In the genomic region with DNA sequence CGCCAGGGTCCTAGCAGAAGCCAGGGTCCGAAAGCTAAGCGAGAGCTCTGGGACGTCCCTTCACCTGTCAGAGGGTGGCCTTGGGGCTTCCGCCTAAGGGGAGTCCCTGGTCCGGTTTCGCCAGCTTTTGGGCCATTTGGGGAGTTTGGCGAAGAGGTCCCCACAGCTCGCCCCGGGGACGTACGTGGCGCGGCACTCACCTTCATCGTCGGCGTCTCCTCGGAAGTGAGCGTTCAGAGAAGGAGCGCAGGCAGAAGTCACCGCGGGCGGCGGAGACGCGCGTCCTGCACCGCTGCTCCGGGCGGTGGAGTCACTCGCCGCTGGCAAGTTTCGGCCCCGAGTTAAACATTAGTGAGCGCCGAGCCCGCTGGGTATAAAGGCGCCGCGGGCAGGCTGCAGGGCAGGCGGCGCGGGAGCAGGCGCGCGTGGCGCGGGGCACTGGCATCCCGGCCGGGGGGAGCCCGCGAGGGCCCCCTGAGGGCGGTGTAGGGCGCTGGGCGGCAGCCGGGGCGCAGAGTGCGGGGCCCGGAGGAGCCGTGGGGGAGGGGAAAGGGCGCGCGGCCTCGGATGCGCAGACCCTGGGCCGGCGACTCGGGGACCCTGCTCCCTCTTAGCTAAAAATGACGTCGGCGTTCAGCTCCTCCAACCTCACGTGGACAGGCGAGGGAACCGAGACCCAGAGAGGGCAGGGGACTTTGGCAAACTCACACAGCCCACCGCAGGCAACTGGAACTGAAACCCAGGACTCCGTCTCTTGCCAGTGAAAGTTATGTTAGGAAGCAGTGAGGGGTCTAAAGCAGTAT, we compare ENCODE assay signal across 8 cellular contexts. TPM values are rescaled to one million over a fixed set of nuclear protein-coding genes. Genes with fewer than 3 reads are reported as not detected.
DNase-seq lines count a peak whose midpoint lies in the region; ATAC-seq and TF ChIP-seq lines count a peak whose summit lies in the region.

A gene (minus strand): TSS at position 440 of the 803 bp plus-strand sequence. CDS start 234 bp downstream, at position 206.

- peak within 1 kb of the TSS; percentile 94 for H3K4me3 Mint-ChIP-seq in activated CD4-positive, alpha-beta T cell treated with anti-CD3 and anti-CD28 coated beads for 36 hours
- peak within 1 kb of the TSS; percentile 86 to 99 for H3K4me3 Mint-ChIP-seq in effector memory CD8-positive, alpha-beta T cell
- H3K4me3 Mint-ChIP-seq in stimulated activated naive CD8-positive, alpha-beta T cell treated with anti-CD3 and anti-CD28 coated beads, Interleukin-15, Interleukin-2, amounts not matched to agents 100 ng/mL and 50 ng/mL, for 24 hours = peak within 1 kb of the TSS; percentile 92

- peak; percentile 86 for ATAC-seq in GM21367 (IDR thresholded peaks at IDR 0.05; ENCODE audit: unreplicated experiment)
- peak; percentile 63 for ATAC-seq in activated CD4-positive, alpha-beta T cell treated with anti-CD3 and anti-CD28 coated beads for 36 hours
- peak; percentile 81 for ATAC-seq in effector memory CD8-positive, alpha-beta T cell (replicated peaks)

- H3K27ac Mint-ChIP-seq in activated CD4-positive, alpha-beta T cell treated with anti-CD3 and anti-CD28 coated beads for 36 hours = peak within 1 kb of the TSS; percentile 91
- peak within 1 kb of the TSS; percentile 74 to 88 for H3K27ac Mint-ChIP-seq in effector memory CD8-positive, alpha-beta T cell
- peak within 1 kb of the TSS; percentile 85 for H3K27ac Mint-ChIP-seq in stimulated activated naive CD8-positive, alpha-beta T cell treated with anti-CD3 and anti-CD28 coated beads, Interleukin-15, Interleukin-2, amounts not matched to agents 100 ng/mL and 50 ng/mL, for 24 hours

- H3K27ac ChIP-seq in HL-60 (replicated peaks) (no peak within 1 kb of the TSS), muscle layer of colon (ENCODE audit: low read depth, low read length) (peak within 1 kb of the TSS; percentile 68)

- peaks cover 43% of the 10 kb centered on the region for H3K4me1 Mint-ChIP-seq in activated CD4-positive, alpha-beta T cell treated with anti-CD3 and anti-CD28 coated beads for 36 hours
- peaks cover 11 to 18% of the 10 kb centered on the region in 2 donors for H3K4me1 Mint-ChIP-seq in effector memory CD8-positive, alpha-beta T cell (ENCODE audit: low read depth in 2 of 2)
- H3K4me1 Mint-ChIP-seq in stimulated activated naive CD8-positive, alpha-beta T cell treated with anti-CD3 and anti-CD28 coated beads, Interleukin-15, Interleukin-2, amounts not matched to agents 100 ng/mL and 50 ng/mL, for 24 hours (ENCODE audit: low read depth) = peaks cover 59% of the 10 kb centered on the region

- intact Hi-C loops in activated CD4-positive, alpha-beta T cell treated with anti-CD3 and anti-CD28 coated beads for 36 hours (cut with DNase I, micrococcal nuclease) = loop anchor here (2.0 to 5.0 kb wide), 6 partner anchors 48 to 243 kb away; a partner anchor contains a TSS

- H3K9me3 ChIP-seq in muscle layer of colon (ENCODE audit: low read length) = peaks cover 3% of the 10 kb centered on the region

- H3K9me3 Mint-ChIP-seq in activated CD4-positive, alpha-beta T cell treated with anti-CD3 and anti-CD28 coated beads for 36 hours (ENCODE audit: low read depth) = peaks cover 9% of the 10 kb centered on the region
- no peaks in the 10 kb centered on the region for H3K9me3 Mint-ChIP-seq in effector memory CD8-positive, alpha-beta T cell
- peaks cover 15% of the 10 kb centered on the region for H3K9me3 Mint-ChIP-seq in stimulated activated naive CD8-positive, alpha-beta T cell treated with anti-CD3 and anti-CD28 coated beads, Interleukin-15, Interleukin-2, amounts not matched to agents 100 ng/mL and 50 ng/mL, for 24 hours

- peaks cover 2% of the 10 kb centered on the region for H3K27me3 Mint-ChIP-seq in activated CD4-positive, alpha-beta T cell treated with anti-CD3 and anti-CD28 coated beads for 36 hours
- H3K27me3 Mint-ChIP-seq in effector memory CD8-positive, alpha-beta T cell = peaks cover 0 to 18% of the 10 kb centered on the region in 2 donors
- H3K27me3 Mint-ChIP-seq in stimulated activated naive CD8-positive, alpha-beta T cell treated with anti-CD3 and anti-CD28 coated beads, Interleukin-15, Interleukin-2, amounts not matched to agents 100 ng/mL and 50 ng/mL, for 24 hours = peaks cover 5% of the 10 kb centered on the region

- CTCF ChIA-PET in activated CD4-positive, alpha-beta T cell treated with anti-CD3 and anti-CD28 coated beads for 36 hours (lab: Charles Lee) = interaction anchor here (0.8 to 1.9 kb wide), 6 partner anchors 49 to 121 kb away, joined by 3 to 5 read pairs (median 4); no protein-coding TSS in a partner anchor

- peaks cover 16% of the 10 kb centered on the region for H3K36me3 Mint-ChIP-seq in activated CD4-positive, alpha-beta T cell treated with anti-CD3 and anti-CD28 coated beads for 36 hours (ENCODE audit: low read depth)
- peaks cover 7% of the 10 kb centered on the region for H3K36me3 Mint-ChIP-seq in effector memory CD8-positive, alpha-beta T cell (ENCODE audit: insufficient read depth)
- peaks cover 14% of the 10 kb centered on the region for H3K36me3 Mint-ChIP-seq in stimulated activated naive CD8-positive, alpha-beta T cell treated with anti-CD3 and anti-CD28 coated beads, Interleukin-15, Interleukin-2, amounts not matched to agents 100 ng/mL and 50 ng/mL, for 24 hours (ENCODE audit: low read depth)

- peak; percentile 43 for DNase-seq in EH (ENCODE audit: low read depth)
- peak in 1 of 2 experiments; percentile 6 for DNase-seq in HL-60 (ENCODE audit: low read depth in 1 of 2, low spot score in 1 of 2)
- peak; percentile 71 for DNase-seq in activated CD4-positive, alpha-beta T cell treated with anti-CD3 and anti-CD28 coated beads for 36 hours
- DNase-seq in effector memory CD8-positive, alpha-beta T cell = peak; percentile 11 to 35 (median 32)
- no peak for DNase-seq in SHP77 treated with DMSO at 0.1 percent for 48 hours (lab: John Stamatoyannopoulos, UW)

- TF ChIP-seq CTCF in HL-60 (IDR thresholded peaks at IDR 0.05; ENCODE audit: insufficient read depth, low read length) = no peak

- POLR2A ChIA-PET in activated CD4-positive, alpha-beta T cell treated with anti-CD3 and anti-CD28 coated beads for 36 hours (lab: Charles Lee) = interaction anchor here (0.6 to 1.0 kb wide), 2 partner anchors 10 to 99 kb away, joined by 3 to 4 read pairs; no protein-coding TSS in a partner anchor

- peak within 1 kb of the TSS; percentile 56 for H3K9ac ChIP-seq in muscle layer of colon (ENCODE audit: low read length)

- peak within 1 kb of the TSS; percentile 40 for H3K4me3 ChIP-seq in HL-60 (replicated peaks; ENCODE audit: insufficient read depth, low read length)
- H3K4me3 ChIP-seq in muscle layer of colon (ENCODE audit: low read depth in 1 of 2, low read length in 2 of 2) = peak within 1 kb of the TSS; percentile 81 to 87

- H3K36me3 ChIP-seq in muscle layer of colon (ENCODE audit: insufficient read depth, low read length) = no peaks in the 10 kb centered on the region

- H3K27me3 ChIP-seq in HL-60 (ENCODE audit: insufficient read depth, poor library complexity, severe bottlenecking) (peaks cover 18% of the 10 kb centered on the region), muscle layer of colon (ENCODE audit: control insufficient read depth in 1 of 2, insufficient read depth in 2 of 2, low read length in 2 of 2) (no peaks in the 10 kb centered on the region)

- H3K4me1 ChIP-seq in muscle layer of colon (ENCODE audit: insufficient read depth, low read length) = peaks cover 36% of the 10 kb centered on the region

RNA-seq across cellular contexts. Expression of the gene that starts here (rescaled TPM):
- 10 to 100 TPM; 15.9 to 22.4 TPM for total RNA-seq in activated CD4-positive, alpha-beta T cell treated with anti-CD3 and anti-CD28 coated beads for 36 hours
